In the genomic region with DNA sequence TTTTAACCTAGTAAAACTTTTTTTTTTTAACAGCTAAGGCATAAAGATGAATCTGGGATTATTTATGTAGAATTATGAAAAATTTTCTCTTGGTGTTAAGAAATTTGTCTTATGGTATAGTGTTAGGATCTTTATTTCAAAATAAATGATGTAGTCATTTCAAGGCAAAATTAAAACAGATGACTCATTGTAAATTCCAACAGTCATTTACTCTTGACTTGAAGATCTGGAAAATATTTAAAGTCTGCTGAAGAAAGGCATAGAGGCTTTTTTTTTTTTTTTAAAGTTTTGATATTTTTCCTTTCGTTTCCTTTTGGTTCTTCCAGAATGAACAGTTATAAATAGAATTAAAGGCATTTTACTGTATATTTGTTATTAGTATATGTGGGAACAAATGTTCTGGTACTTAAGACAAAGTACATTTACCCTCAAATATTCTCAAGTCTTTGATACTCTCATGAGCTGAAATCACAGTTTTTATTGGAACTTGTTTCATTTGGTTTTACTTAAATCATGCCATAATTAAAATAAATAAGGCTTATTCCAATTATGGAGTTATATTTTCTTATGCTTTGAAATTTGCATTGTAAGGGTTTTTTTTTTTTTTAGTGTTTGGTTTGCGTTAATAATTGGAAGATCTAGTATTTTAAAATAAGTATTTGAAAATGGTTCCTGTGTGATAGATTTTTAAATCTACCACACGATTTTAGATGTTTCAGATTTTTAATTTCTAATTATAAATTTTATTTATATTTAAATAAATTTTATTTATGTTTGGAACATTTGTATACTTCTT, we compare ENCODE assay signal across 1 cellular context.
TF ChIP-seq lines count a peak whose summit lies in the region.

No MANE protein-coding gene starts in this region.

TF ChIP-seq in HEK293, 187 proteins besides CTCF, POLR2A, EP300 and RAD21 (continued from another document):
- TF ChIP-seq, protein P1, sequence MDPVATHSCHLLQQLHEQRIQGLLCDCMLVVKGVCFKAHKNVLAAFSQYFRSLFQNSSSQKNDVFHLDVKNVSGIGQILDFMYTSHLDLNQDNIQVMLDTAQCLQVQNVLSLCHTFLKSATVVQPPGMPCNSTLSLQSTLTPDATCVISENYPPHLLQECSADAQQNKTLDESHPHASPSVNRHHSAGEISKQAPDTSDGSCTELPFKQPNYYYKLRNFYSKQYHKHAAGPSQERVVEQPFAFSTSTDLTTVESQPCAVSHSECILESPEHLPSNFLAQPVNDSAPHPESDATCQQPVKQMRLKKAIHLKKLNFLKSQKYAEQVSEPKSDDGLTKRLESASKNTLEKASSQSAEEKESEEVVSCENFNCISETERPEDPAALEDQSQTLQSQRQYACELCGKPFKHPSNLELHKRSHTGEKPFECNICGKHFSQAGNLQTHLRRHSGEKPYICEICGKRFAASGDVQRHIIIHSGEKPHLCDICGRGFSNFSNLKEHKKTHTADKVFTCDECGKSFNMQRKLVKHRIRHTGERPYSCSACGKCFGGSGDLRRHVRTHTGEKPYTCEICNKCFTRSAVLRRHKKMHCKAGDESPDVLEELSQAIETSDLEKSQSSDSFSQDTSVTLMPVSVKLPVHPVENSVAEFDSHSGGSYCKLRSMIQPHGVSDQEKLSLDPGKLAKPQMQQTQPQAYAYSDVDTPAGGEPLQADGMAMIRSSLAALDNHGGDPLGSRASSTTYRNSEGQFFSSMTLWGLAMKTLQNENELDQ (tag by site-specific recombination; IDR thresholded peaks at IDR 0.05; ENCODE audit: low read depth) = no peak
